Comparison of ENCODE assay signal across 14 cellular contexts in the genomic region with DNA sequence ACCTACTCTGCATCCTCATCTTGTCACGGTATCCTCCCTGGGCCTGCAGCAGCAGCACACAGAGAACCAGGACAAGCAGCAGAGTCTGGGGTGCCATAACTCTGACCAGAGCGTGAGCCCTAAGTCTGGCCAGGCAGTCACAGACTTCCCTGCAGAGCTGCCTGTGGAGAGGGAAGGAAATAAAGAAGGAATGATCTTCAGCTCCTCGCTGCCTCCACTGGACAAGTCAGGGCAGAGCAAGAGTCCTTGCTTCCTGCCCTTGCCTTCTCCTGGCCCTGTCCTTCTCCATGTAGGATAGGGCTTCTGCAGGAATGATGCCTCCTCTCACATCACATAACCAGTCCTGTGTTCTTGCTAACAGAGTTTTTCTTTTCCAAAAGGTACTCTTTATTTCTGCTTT. TPM values are rescaled to one million over a fixed set of nuclear protein-coding genes. Genes with fewer than 3 reads are reported as not detected.
A peak's percentile ranks its signal among the peaks of the same experiment; 100 is the strongest.
DNase-seq lines count a peak whose midpoint lies in the region; ATAC-seq and TF ChIP-seq lines count a peak whose summit lies in the region.
"Had no signal": no experiment of that assay in that cellular context is flagged by ENCODE, and none has a peak within 500 bp of the region (broad histone marks: within the 10 kb centered on the region; RNA-seq: fewer than 3 reads in every experiment).

No MANE protein-coding gene starts in this region.

- H3K27me3 ChIP-seq in iPS DF 6.9 (ENCODE audit: control insufficient read depth, insufficient read depth, low read length) (no peaks in the 10 kb centered on the region), colonic mucosa (no peaks in the 10 kb centered on the region)

- TF ChIP-seq CTCF in GM12872 (IDR thresholded peaks at IDR 0.05; ENCODE audit: insufficient read depth, low read depth, low read length) (peak; percentile 11; the same call in 1 of the 3 replicates), colonic mucosa (IDR thresholded peaks at IDR 0.05) (no peak)

- no peaks in the 10 kb centered on the region for H3K9me3 ChIP-seq in iPS DF 6.9 (ENCODE audit: control insufficient read depth, insufficient read depth, low read length)
- H3K9me3 ChIP-seq in colonic mucosa = no peaks in the 10 kb centered on the region
- H3K9me3 ChIP-seq: prostate gland had no signal

- no peak for ATAC-seq in HG03520 (IDR thresholded peaks at IDR 0.05; ENCODE audit: unreplicated experiment)
- ATAC-seq: Right ventricle myocardium inferior had no signal

- DNase-seq in A172 (ENCODE audit: low spot score) (peak; percentile 5), SW480 (ENCODE audit: low spot score) (peak; percentile 28), iPS DF 6.9 (ENCODE audit: low read depth, low spot score) (peak; percentile 20), colonic mucosa (no peak), hypothalamus (lab: John Stamatoyannopoulos, UW) (no peak)
- DNase-seq in activated CD4-positive, alpha-beta T cell treated with anti-CD3 and anti-CD28 coated beads for 4 hours = no peak
- DNase-seq: NCI-H2081 had no signal

- intact Hi-C loops in colonic mucosa (cut with DNase I) = no loop called here

- no peaks in the 10 kb centered on the region for H3K4me1 ChIP-seq in iPS DF 6.9 (ENCODE audit: control insufficient read depth, insufficient read depth, low read length)
- no peaks in the 10 kb centered on the region for H3K4me1 ChIP-seq in colonic mucosa
- H3K4me1 ChIP-seq: prostate gland had no signal

- no peaks in the 10 kb centered on the region for H3K36me3 ChIP-seq in iPS DF 6.9 (ENCODE audit: control insufficient read depth, insufficient read depth, low read length)
- H3K36me3 ChIP-seq in colonic mucosa = no peaks in the 10 kb centered on the region
- H3K36me3 ChIP-seq: prostate gland had no signal

- H3K9ac ChIP-seq in colonic mucosa (ENCODE audit: low read depth in 2 of 2, low read length in 2 of 2) = no peak overlapping the region

- no peak overlapping the region for H3K4me3 ChIP-seq in iPS DF 6.9 (ENCODE audit: low read length)
- H3K4me3 ChIP-seq in colonic mucosa = no peak overlapping the region
- H3K4me3 ChIP-seq: prostate gland had no signal

- no CpG with 5 or more reads among the region's 3 CpGs for WGBS in iPS DF 6.9 (ENCODE audit: insufficient coverage, insufficient read length)

- H3K27ac ChIP-seq in iPS DF 6.9 (ENCODE audit: low read length) = no peak overlapping the region
- H3K27ac ChIP-seq in colonic mucosa = no peak overlapping the region
- H3K27ac ChIP-seq: C4-2B, prostate gland had no signal

RNA-seq across cellular contexts. Expression of a gene that starts 15.9 kb away (rescaled TPM):
- total RNA-seq in A172 (2014; rRNA removed; shearing (Covaris generic)) = not detected in 2 replicates
- total RNA-seq in colonic mucosa = not detected
- total RNA-seq: lung microvascular endothelial cell, prostate gland, Right ventricle myocardium inferior, subcutaneous adipose tissue had no signal

RNA-seq across cellular contexts. Expression of a gene that starts 15.9 kb away (rescaled TPM):
- total RNA-seq in A172 (2014; rRNA removed; shearing (Covaris generic)) = not detected in 2 replicates
- total RNA-seq in colonic mucosa = not detected
- total RNA-seq: lung microvascular endothelial cell, prostate gland, Right ventricle myocardium inferior, subcutaneous adipose tissue had no signal

RNA-seq across cellular contexts. Expression of a gene that starts 18.9 kb away (rescaled TPM):
- 0.98 TPM in 1 of 2 replicates, not detected in the other for total RNA-seq in A172 (2014; rRNA removed; shearing (Covaris generic))
- not detected for total RNA-seq in colonic mucosa
- total RNA-seq: lung microvascular endothelial cell, prostate gland, Right ventricle myocardium inferior, subcutaneous adipose tissue had no signal

RNA-seq across cellular contexts. Expression of a gene that starts 36.3 kb away (rescaled TPM):
- not detected in 2 replicates for total RNA-seq in A172 (2014; rRNA removed; shearing (Covaris generic))
- total RNA-seq in colonic mucosa = not detected
- total RNA-seq: lung microvascular endothelial cell, prostate gland, Right ventricle myocardium inferior, subcutaneous adipose tissue had no signal

RNA-seq across cellular contexts. Expression of a gene that starts 54.8 kb away (rescaled TPM):
- total RNA-seq in A172 (2014; rRNA removed; shearing (Covaris generic)) = not detected in 2 replicates
- total RNA-seq in colonic mucosa = not detected
- total RNA-seq: lung microvascular endothelial cell, prostate gland, Right ventricle myocardium inferior, subcutaneous adipose tissue had no signal

Comparison
In these comparisons a context has a peak if more than half of its experiments do, and no peak if none do; other contexts are left out.
1. DNase-seq: peak in A172 (single experiment), SW480 (single experiment) and iPS DF 6.9 (single experiment); none in colonic mucosa (single experiment), hypothalamus (0 of 51) and activated CD4-positive, alpha-beta T cell treated with anti-CD3 and anti-CD28 coated beads for 4 hours (0 of 2).